1 cellular context compared by ENCODE assay signal in the genomic region with DNA sequence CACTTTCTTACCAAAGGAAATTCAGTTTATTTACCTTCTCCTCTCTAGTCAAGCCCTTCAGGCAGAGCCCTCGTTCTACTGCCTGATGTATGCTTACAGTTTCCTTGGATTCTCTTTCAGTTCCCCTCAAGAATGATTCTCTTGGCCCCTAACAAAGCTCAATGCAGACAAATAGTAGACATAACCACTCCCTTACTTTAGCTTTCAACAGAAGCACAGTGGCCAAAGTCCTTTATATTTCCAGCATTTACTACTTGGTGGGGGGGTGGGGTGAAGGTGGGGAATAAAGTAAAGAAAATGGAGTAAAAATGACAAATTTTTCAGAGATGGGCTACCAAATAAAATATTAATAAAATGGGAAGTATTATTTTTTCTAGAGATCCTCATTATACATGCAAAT.
TF ChIP-seq lines count a peak whose summit lies in the region.

No MANE protein-coding gene starts in this region.

TF ChIP-seq in GM23338, 12 proteins besides CTCF, POLR2A, EP300 and RAD21 (continued from another document):
- TF ChIP-seq, protein P1, sequence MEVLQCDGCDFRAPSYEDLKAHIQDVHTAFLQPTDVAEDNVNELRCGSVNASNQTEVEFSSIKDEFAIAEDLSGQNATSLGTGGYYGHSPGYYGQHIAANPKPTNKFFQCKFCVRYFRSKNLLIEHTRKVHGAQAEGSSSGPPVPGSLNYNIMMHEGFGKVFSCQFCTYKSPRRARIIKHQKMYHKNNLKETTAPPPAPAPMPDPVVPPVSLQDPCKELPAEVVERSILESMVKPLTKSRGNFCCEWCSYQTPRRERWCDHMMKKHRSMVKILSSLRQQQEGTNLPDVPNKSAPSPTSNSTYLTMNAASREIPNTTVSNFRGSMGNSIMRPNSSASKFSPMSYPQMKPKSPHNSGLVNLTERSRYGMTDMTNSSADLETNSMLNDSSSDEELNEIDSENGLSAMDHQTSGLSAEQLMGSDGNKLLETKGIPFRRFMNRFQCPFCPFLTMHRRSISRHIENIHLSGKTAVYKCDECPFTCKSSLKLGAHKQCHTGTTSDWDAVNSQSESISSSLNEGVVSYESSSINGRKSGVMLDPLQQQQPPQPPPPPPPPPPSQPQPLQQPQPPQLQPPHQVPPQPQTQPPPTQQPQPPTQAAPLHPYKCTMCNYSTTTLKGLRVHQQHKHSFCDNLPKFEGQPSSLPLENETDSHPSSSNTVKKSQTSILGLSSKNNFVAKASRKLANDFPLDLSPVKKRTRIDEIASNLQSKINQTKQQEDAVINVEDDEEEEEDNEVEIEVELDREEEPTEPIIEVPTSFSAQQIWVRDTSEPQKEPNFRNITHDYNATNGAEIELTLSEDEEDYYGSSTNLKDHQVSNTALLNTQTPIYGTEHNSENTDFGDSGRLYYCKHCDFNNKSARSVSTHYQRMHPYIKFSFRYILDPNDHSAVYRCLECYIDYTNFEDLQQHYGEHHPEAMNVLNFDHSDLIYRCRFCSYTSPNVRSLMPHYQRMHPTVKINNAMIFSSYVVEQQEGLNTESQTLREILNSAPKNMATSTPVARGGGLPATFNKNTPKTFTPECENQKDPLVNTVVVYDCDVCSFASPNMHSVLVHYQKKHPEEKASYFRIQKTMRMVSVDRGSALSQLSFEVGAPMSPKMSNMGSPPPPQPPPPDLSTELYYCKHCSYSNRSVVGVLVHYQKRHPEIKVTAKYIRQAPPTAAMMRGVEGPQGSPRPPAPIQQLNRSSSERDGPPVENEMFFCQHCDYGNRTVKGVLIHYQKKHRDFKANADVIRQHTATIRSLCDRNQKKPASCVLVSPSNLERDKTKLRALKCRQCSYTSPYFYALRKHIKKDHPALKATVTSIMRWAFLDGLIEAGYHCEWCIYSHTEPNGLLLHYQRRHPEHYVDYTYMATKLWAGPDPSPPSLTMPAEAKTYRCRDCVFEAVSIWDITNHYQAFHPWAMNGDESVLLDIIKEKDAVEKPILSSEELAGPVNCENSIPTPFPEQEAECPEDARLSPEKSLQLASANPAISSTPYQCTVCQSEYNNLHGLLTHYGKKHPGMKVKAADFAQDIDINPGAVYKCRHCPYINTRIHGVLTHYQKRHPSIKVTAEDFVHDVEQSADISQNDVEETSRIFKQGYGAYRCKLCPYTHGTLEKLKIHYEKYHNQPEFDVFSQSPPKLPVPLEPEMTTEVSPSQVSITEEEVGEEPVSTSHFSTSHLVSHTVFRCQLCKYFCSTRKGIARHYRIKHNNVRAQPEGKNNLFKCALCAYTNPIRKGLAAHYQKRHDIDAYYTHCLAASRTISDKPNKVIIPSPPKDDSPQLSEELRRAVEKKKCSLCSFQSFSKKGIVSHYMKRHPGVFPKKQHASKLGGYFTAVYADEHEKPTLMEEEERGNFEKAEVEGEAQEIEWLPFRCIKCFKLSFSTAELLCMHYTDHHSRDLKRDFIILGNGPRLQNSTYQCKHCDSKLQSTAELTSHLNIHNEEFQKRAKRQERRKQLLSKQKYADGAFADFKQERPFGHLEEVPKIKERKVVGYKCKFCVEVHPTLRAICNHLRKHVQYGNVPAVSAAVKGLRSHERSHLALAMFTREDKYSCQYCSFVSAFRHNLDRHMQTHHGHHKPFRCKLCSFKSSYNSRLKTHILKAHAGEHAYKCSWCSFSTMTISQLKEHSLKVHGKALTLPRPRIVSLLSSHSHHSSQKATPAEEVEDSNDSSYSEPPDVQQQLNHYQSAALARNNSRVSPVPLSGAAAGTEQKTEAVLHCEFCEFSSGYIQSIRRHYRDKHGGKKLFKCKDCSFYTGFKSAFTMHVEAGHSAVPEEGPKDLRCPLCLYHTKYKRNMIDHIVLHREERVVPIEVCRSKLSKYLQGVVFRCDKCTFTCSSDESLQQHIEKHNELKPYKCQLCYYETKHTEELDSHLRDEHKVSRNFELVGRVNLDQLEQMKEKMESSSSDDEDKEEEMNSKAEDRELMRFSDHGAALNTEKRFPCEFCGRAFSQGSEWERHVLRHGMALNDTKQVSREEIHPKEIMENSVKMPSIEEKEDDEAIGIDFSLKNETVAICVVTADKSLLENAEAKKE (CRISPR knock-in tag; IDR thresholded peaks at IDR 0.05): no peak
- TF ChIP-seq, protein P2, sequence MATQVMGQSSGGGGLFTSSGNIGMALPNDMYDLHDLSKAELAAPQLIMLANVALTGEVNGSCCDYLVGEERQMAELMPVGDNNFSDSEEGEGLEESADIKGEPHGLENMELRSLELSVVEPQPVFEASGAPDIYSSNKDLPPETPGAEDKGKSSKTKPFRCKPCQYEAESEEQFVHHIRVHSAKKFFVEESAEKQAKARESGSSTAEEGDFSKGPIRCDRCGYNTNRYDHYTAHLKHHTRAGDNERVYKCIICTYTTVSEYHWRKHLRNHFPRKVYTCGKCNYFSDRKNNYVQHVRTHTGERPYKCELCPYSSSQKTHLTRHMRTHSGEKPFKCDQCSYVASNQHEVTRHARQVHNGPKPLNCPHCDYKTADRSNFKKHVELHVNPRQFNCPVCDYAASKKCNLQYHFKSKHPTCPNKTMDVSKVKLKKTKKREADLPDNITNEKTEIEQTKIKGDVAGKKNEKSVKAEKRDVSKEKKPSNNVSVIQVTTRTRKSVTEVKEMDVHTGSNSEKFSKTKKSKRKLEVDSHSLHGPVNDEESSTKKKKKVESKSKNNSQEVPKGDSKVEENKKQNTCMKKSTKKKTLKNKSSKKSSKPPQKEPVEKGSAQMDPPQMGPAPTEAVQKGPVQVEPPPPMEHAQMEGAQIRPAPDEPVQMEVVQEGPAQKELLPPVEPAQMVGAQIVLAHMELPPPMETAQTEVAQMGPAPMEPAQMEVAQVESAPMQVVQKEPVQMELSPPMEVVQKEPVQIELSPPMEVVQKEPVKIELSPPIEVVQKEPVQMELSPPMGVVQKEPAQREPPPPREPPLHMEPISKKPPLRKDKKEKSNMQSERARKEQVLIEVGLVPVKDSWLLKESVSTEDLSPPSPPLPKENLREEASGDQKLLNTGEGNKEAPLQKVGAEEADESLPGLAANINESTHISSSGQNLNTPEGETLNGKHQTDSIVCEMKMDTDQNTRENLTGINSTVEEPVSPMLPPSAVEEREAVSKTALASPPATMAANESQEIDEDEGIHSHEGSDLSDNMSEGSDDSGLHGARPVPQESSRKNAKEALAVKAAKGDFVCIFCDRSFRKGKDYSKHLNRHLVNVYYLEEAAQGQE (IDR thresholded peaks at IDR 0.05; ENCODE audit: unreplicated experiment): no peak
- TF ChIP-seq NANOG (IDR thresholded peaks at IDR 0.05; ENCODE audit: borderline replicate concordance) (no peak), ZNF331 (CRISPR knock-in tag; IDR thresholded peaks at IDR 0.05; ENCODE audit: low read depth) (no peak), JUNB (IDR thresholded peaks at IDR 0.05; ENCODE audit: unreplicated experiment) (no peak), STAT1 (IDR thresholded peaks at IDR 0.05; ENCODE audit: unreplicated experiment) (no peak), CREB1 (CRISPR knock-in tag; IDR thresholded peaks at IDR 0.05; ENCODE audit: low read depth) (no peak)
- TF ChIP-seq, protein P3, sequence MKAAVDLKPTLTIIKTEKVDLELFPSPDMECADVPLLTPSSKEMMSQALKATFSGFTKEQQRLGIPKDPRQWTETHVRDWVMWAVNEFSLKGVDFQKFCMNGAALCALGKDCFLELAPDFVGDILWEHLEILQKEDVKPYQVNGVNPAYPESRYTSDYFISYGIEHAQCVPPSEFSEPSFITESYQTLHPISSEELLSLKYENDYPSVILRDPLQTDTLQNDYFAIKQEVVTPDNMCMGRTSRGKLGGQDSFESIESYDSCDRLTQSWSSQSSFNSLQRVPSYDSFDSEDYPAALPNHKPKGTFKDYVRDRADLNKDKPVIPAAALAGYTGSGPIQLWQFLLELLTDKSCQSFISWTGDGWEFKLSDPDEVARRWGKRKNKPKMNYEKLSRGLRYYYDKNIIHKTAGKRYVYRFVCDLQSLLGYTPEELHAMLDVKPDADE (IDR thresholded peaks at IDR 0.05): no peak
TF ChIP-seq in GM23338: peak in this region for 0.
